In genomic region chr3:177199206-177199765, GRCh38 we compare ENCODE assay signal across 9 cellular contexts. TPM values are rescaled to one million over a fixed set of nuclear protein-coding genes. Genes with fewer than 3 reads are reported as not detected.
DNase-seq lines count a peak whose midpoint lies in the region; ATAC-seq and TF ChIP-seq lines count a peak whose summit lies in the region.
"Had no signal": no experiment of that assay in that cellular context is flagged by ENCODE, and none has a peak within 500 bp of the region (broad histone marks: within the 10 kb centered on the region; RNA-seq: fewer than 3 reads in every experiment).

No MANE protein-coding gene starts in this region.

- H3K79me1 ChIP-seq in trophoblast cell (ENCODE audit: low read length): peaks cover 18% of the 10 kb centered on the region

- H4K12ac ChIP-seq in trophoblast cell (ENCODE audit: low read depth, low read length): no peak overlapping the region

- ATAC-seq in PC-3 (no peak), HG03354 (IDR thresholded peaks at IDR 0.05; ENCODE audit: poor library complexity, severe bottlenecking, unreplicated experiment) (no peak)

- BruUV-seq in PC-3 (replicated peaks; lab: Mats Ljungman, UMichigan): no TSS peak

- H3K9me3 ChIP-seq in DOHH2 (ENCODE audit: control insufficient read depth, insufficient read depth, low read length): peaks cover 2% of the 10 kb centered on the region; the same call in 1 of the 2 replicates
- H3K9me3 ChIP-seq in PC-3 (ENCODE audit: low read length): no peaks in the 10 kb centered on the region
- H3K9me3 ChIP-seq in effector memory CD4-positive, alpha-beta T cell (ENCODE audit: control insufficient read depth, low read length): no peaks in the 10 kb centered on the region
- H3K9me3 ChIP-seq in sigmoid colon: no peaks in the 10 kb centered on the region
- peaks cover 4% of the 10 kb centered on the region for H3K9me3 ChIP-seq in trophoblast cell (ENCODE audit: insufficient read depth, low read depth, low read length)

- H3K27ac ChIP-seq in DOHH2 (ENCODE audit: low read depth, low read length) (peak overlapping the region; percentile 98), PC-3 (ENCODE audit: low read length) (no peak overlapping the region), sigmoid colon (peak overlapping the region; percentile 98 to 100 (median 99)), trophoblast cell (ENCODE audit: low read depth, low read length) (no peak overlapping the region)
- peak overlapping the region; percentile 87 for H3K27ac ChIP-seq in effector memory CD4-positive, alpha-beta T cell (ENCODE audit: insufficient read depth, low read length, poor library complexity, severe bottlenecking)

- H4K91ac ChIP-seq in trophoblast cell (ENCODE audit: low read depth, low read length): no peak overlapping the region

- peaks cover 7% of the 10 kb centered on the region; the same call in 1 of the 2 replicates for H3F3A ChIP-seq in DOHH2 (ENCODE audit: control insufficient read depth, insufficient read depth)
- no peaks in the 10 kb centered on the region for H3F3A ChIP-seq in PC-3 (ENCODE audit: low read length, unreplicated experiment)

- no peak overlapping the region for H3K18ac ChIP-seq in trophoblast cell (ENCODE audit: low read length)

- CTCF ChIA-PET in PC-3 (lab: Charles Lee) (interaction anchor here (0.6 kb wide), 2 partner anchors 129 to 161 kb away, joined by 3 read pairs; no protein-coding TSS in a partner anchor), GM10248 (lab: Yijun Ruan, JAX) (interaction anchor here (1.0 to 2.2 kb wide), 2 partner anchors 32 to 160 kb away, joined by 3 to 6 read pairs; no protein-coding TSS in a partner anchor)

- peaks cover 21% of the 10 kb centered on the region for H3K36me3 ChIP-seq in DOHH2 (ENCODE audit: control insufficient read depth, low read length)
- no peaks in the 10 kb centered on the region for H3K36me3 ChIP-seq in PC-3 (ENCODE audit: low read depth, low read length)
- H3K36me3 ChIP-seq in effector memory CD4-positive, alpha-beta T cell (ENCODE audit: control insufficient read depth, insufficient read depth, low read length): no peaks in the 10 kb centered on the region
- H3K36me3 ChIP-seq in sigmoid colon: no peaks in the 10 kb centered on the region
- no peaks in the 10 kb centered on the region for H3K36me3 ChIP-seq in trophoblast cell (ENCODE audit: control insufficient read depth in 1 of 2, insufficient read depth in 2 of 2, low read length in 2 of 2)

- H3K9ac ChIP-seq in PC-3 (ENCODE audit: low read length) (no peak overlapping the region), trophoblast cell (ENCODE audit: low read length) (no peak overlapping the region)

- H4K8ac ChIP-seq in trophoblast cell (ENCODE audit: low read depth, low read length): no peak overlapping the region

- H3K14ac ChIP-seq in trophoblast cell (ENCODE audit: low read length): no peak overlapping the region

- no peak for TF ChIP-seq EP300 in sigmoid colon (IDR thresholded peaks at IDR 0.05)

- no peak overlapping the region for H3K23ac ChIP-seq in trophoblast cell (ENCODE audit: low read length)

- H4K20me1 ChIP-seq in DOHH2 (ENCODE audit: control insufficient read depth, insufficient read depth, low read depth, low read length) (peaks cover 8% of the 10 kb centered on the region), PC-3 (ENCODE audit: low read length) (peaks cover 6% of the 10 kb centered on the region; the same call in 1 of the 2 replicates)

- H3K4ac ChIP-seq in trophoblast cell (ENCODE audit: low read depth, low read length): no peak overlapping the region

- DNase-seq in PC-3 (no peak), sigmoid colon (no peak), trophoblast cell (no peak), GM10248 (ENCODE audit: extremely low spot score) (no peak), COR-L47 (lab: John Stamatoyannopoulos, UW) (no peak)
- no peak for DNase-seq in effector memory CD4-positive, alpha-beta T cell
- DNase-seq: GOT3 had no signal

- no peak for TF ChIP-seq CTCF in DOHH2 (IDR thresholded peaks at IDR 0.05; ENCODE audit: low read depth, low read length, poor library complexity, severe bottlenecking)
- no peak for TF ChIP-seq CTCF in PC-3 (conservative IDR thresholded peaks at IDR 0.05; ENCODE audit: low read depth, low read length)
- TF ChIP-seq CTCF in sigmoid colon (IDR thresholded peaks at IDR 0.05): no peak
- TF ChIP-seq CTCF in GM10248 (IDR thresholded peaks at IDR 0.05; ENCODE audit: control extremely low read depth, extremely low read depth, low read depth, missing control alignments): no peak

- H3K79me2 ChIP-seq in DOHH2 (ENCODE audit: control insufficient read depth, low read length): peaks cover 26% of the 10 kb centered on the region
- H3K79me2 ChIP-seq in PC-3 (ENCODE audit: low read length): peaks cover 25% of the 10 kb centered on the region
- peaks cover 11% of the 10 kb centered on the region for H3K79me2 ChIP-seq in trophoblast cell (ENCODE audit: control insufficient read depth, insufficient read depth, low read length, poor library complexity)

- no peak overlapping the region for H2BK5ac ChIP-seq in trophoblast cell (ENCODE audit: low read depth, low read length, poor library complexity)

- H2AFZ ChIP-seq in PC-3 (ENCODE audit: low read length): no peak overlapping the region
- H2AFZ ChIP-seq in trophoblast cell (ENCODE audit: insufficient read depth, low read length, poor library complexity): no peak overlapping the region

- H3K27me3 ChIP-seq in DOHH2 (ENCODE audit: control insufficient read depth, low read length) (no peaks in the 10 kb centered on the region), PC-3 (ENCODE audit: low read length) (no peaks in the 10 kb centered on the region), sigmoid colon (no peaks in the 10 kb centered on the region), trophoblast cell (ENCODE audit: insufficient read depth, low read length) (no peaks in the 10 kb centered on the region)
- H3K27me3 ChIP-seq in effector memory CD4-positive, alpha-beta T cell (replicated peaks; ENCODE audit: control insufficient read depth, insufficient read depth, low read length, poor library complexity, severe bottlenecking): no peaks in the 10 kb centered on the region

- no peak overlapping the region for H2BK12ac ChIP-seq in trophoblast cell (ENCODE audit: low read length)

- WGBS in sigmoid colon, 2 donors: 44 to 54% methylated on average over 6 of the region's 6 CpGs
- whole genome bisulfite sequencing in trophoblast cell (ENCODE audit: extremely low coverage, insufficient coverage, insufficient read length): no CpG with 5 or more reads among the region's 6 CpGs

- TF ChIP-seq POLR2A in sigmoid colon (IDR thresholded peaks at IDR 0.05): no peak

- H3K4me2 ChIP-seq in DOHH2 (ENCODE audit: low read length) (peak overlapping the region; percentile 87), PC-3 (ENCODE audit: low read length) (peak overlapping the region; percentile 88; the same call in 1 of the 2 replicates), trophoblast cell (ENCODE audit: low read length) (no peak overlapping the region)

- POLR2A ChIA-PET in PC-3 (lab: Charles Lee; ENCODE audit: unreplicated experiment): no interaction called here
- POLR2A ChIA-PET in GM10248 (lab: Yijun Ruan, JAX): interaction anchor here (0.6 kb wide), 1 partner anchor 237 kb away, joined by 3 read pairs; no protein-coding TSS in a partner anchor

- peak overlapping the region; percentile 81 for H3K4me3 ChIP-seq in DOHH2 (ENCODE audit: low read length)
- H3K4me3 ChIP-seq in PC-3 (ENCODE audit: low read length): no peak overlapping the region
- peak overlapping the region; percentile 61 for H3K4me3 ChIP-seq in effector memory CD4-positive, alpha-beta T cell (ENCODE audit: insufficient read depth, low read depth, low read length, poor library complexity, severe bottlenecking)
- H3K4me3 ChIP-seq in sigmoid colon: no peak overlapping the region
- H3K4me3 ChIP-seq in trophoblast cell (ENCODE audit: low read depth, low read length): no peak overlapping the region

- H2BK120ac ChIP-seq in trophoblast cell (ENCODE audit: insufficient read depth, low read length, poor library complexity): no peak overlapping the region

- intact Hi-C loops in PC-3 (cut with micrococcal nuclease): loop anchor here (5.0 kb wide), 5 partner anchors 108 to 733 kb away; no protein-coding TSS in a partner anchor
- intact Hi-C loops in sigmoid colon (cut with DNase I): loop anchor here (5.0 to 10.0 kb wide), 2 partner anchors 396 to 1128 kb away; no protein-coding TSS in a partner anchor

- H2AK5ac ChIP-seq in trophoblast cell (ENCODE audit: low read length): no peak overlapping the region

- H3K4me1 ChIP-seq in DOHH2 (ENCODE audit: control insufficient read depth, low read length) (peaks cover 36% of the 10 kb centered on the region), PC-3 (ENCODE audit: insufficient read depth, low read length) (peaks cover 25% of the 10 kb centered on the region), sigmoid colon (peaks cover 0 to 23% (median 21%) of the 10 kb centered on the region in 4 donors), trophoblast cell (ENCODE audit: control insufficient read depth in 1 of 2, insufficient read depth in 2 of 2, low read length in 2 of 2) (peaks cover 0 to 3% of the 10 kb centered on the region in 2 experiments)
- H3K4me1 ChIP-seq in effector memory CD4-positive, alpha-beta T cell (ENCODE audit: control insufficient read depth, insufficient read depth, low read length, poor library complexity, severe bottlenecking): peaks cover 21% of the 10 kb centered on the region

- no peaks in the 10 kb centered on the region for H3K9me2 ChIP-seq in DOHH2 (replicated peaks; ENCODE audit: control insufficient read depth, low read length)
- H3K9me2 ChIP-seq in PC-3 (replicated peaks; ENCODE audit: low read length): no peaks in the 10 kb centered on the region

RNA-seq across cellular contexts. Expression of gene TBL1XR1, which starts 2.0 kb away (rescaled TPM):
- 77.6 and 109 TPM in 2 replicates for total RNA-seq in PC-3 (2014; rRNA removed)
- 100 to 1,000 TPM in 2 of 4 donors, 10 to 100 TPM in 2; 88.9 to 131 (median 102) TPM for total RNA-seq in sigmoid colon
- polyA plus RNA-seq in sigmoid colon: 10 to 100 TPM; 20.4 to 46.7 (median 35.4) TPM
- 50.0 and 57.9 TPM in 2 replicates for polyA plus RNA-seq in trophoblast cell (2013)

Comparison
In these comparisons a context has a peak if more than half of its experiments do, and no peak if none do; other contexts are left out.
1. H3K27ac ChIP-seq: peak in DOHH2 (single experiment), effector memory CD4-positive, alpha-beta T cell (single experiment) and sigmoid colon (4 of 4); none in PC-3 (single experiment) and trophoblast cell (single experiment).
2. H3K4me3 ChIP-seq: peak in DOHH2 (single experiment) and effector memory CD4-positive, alpha-beta T cell (single experiment); none in PC-3 (single experiment), sigmoid colon (0 of 4) and trophoblast cell (single experiment).